8 cellular contexts compared by ENCODE assay signal in the genomic region with DNA sequence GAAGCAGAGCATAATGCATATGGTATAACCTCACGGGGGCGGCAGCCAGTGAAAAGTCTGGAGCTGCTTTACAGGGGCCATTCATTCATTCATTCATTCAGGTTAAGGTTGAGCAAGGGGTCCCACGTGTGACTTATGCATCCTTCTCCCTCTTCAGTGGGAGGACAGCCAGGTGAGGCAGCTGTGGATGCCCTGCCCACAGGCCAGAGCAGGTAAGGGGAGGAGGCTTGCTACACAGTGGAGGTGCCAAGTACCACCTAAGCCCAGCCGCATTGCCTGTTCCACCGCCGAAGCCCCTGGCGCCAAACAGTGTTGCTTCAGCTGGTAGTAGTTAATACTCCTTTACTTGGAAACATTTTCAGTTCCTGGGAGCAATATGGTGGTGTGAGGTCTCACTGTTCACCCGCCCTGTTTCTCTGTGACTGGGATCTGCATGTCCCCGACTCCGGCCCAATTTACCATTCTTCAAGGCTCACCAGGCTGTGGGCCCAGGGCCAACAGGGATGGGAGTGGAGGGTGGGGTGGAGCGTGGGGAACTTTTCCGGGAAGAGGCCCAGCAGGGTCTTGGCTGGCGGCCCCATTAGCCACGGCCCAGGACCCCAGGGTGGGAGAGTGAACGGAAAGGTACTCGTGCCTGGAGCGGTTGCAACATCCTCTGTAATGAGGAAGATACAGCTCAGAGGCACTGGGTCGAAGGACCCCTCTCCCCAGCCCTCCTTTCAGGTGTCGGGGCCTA. TPM values are rescaled to one million over a fixed set of nuclear protein-coding genes. Genes with fewer than 3 reads are reported as not detected.
DNase-seq lines count a peak whose midpoint lies in the region; ATAC-seq and TF ChIP-seq lines count a peak whose summit lies in the region.
"Had no signal": no experiment of that assay in that cellular context is flagged by ENCODE, and none has a peak within 500 bp of the region (broad histone marks: within the 10 kb centered on the region; RNA-seq: fewer than 3 reads in every experiment).

No MANE protein-coding gene starts in this region.

- no peak overlapping the region for H3K27ac Mint-ChIP-seq in activated T-helper 2 cell treated with anti-CD3 and anti-CD28 coated beads, Interferon-gamma antibody, Interleukin-2, Interleukin-4, amounts not matched to agents 10 μg/mL and 5 μg/mL and 100 μg/mL, durations not matched to agents 14 hours and 24 hours and 36 hours

- H3K4me1 Mint-ChIP-seq in activated T-helper 2 cell treated with anti-CD3 and anti-CD28 coated beads, Interferon-gamma antibody, Interleukin-2, Interleukin-4, amounts not matched to agents 10 μg/mL and 5 μg/mL and 100 μg/mL, durations not matched to agents 14 hours and 24 hours and 36 hours (ENCODE audit: low read depth), result peaks cover 2% of the 10 kb centered on the region

- H3K4me1 ChIP-seq in endocrine pancreas (ENCODE audit: control insufficient read depth, insufficient read depth, low read length), result peaks cover 6% of the 10 kb centered on the region
- H3K4me1 ChIP-seq in mesodermal cell (ENCODE audit: control insufficient read depth, insufficient read depth, low read length, poor library complexity, severe bottlenecking), result peaks cover 5% of the 10 kb centered on the region
- peaks cover 18% of the 10 kb centered on the region for H3K4me1 ChIP-seq in testis

- no peak for TF ChIP-seq POLR2A in testis (IDR thresholded peaks at IDR 0.05)

- peak overlapping the region; percentile 30 for H3K9ac ChIP-seq in endocrine pancreas (ENCODE audit: control insufficient read depth, insufficient read depth, low read length)

- no peak for ATAC-seq in GM18502 (IDR thresholded peaks at IDR 0.05; ENCODE audit: poor library complexity, unreplicated experiment)

- peak; percentile 76 for DNase-seq in testis
- DNase-seq in NCI-H2029 (lab: John Stamatoyannopoulos, UW), result no peak
- no peak for DNase-seq in activated T-helper 2 cell treated with anti-CD3 and anti-CD28 coated beads, Interferon-gamma antibody, Interleukin-2, Interleukin-4, amounts not matched to agents 10 μg/mL and 5 μg/mL and 100 μg/mL, durations not matched to agents 14 hours and 24 hours and 36 hours (ENCODE audit: low spot score)

- no peak for TF ChIP-seq CTCF in testis (IDR thresholded peaks at IDR 0.05)

- intact Hi-C loops in testis (cut with DNase I; ENCODE audit: low total_unique reads), result no loop called here
- intact Hi-C loops in activated T-helper 2 cell treated with anti-CD3 and anti-CD28 coated beads, Interferon-gamma antibody, Interleukin-2, Interleukin-4, amounts not matched to agents 10 μg/mL and 5 μg/mL and 100 μg/mL, durations not matched to agents 14 hours and 24 hours and 36 hours (cut with micrococcal nuclease), result no loop called here

- H3K27ac ChIP-seq in mesodermal cell (ENCODE audit: low read depth, low read length, severe bottlenecking) (no peak overlapping the region), testis (peak overlapping the region; percentile 84 to 92)

- H3K27me3 Mint-ChIP-seq in activated T-helper 2 cell treated with anti-CD3 and anti-CD28 coated beads, Interferon-gamma antibody, Interleukin-2, Interleukin-4, amounts not matched to agents 10 μg/mL and 5 μg/mL and 100 μg/mL, durations not matched to agents 14 hours and 24 hours and 36 hours (ENCODE audit: low read depth), result peaks cover 52% of the 10 kb centered on the region

- H3K36me3 Mint-ChIP-seq in activated T-helper 2 cell treated with anti-CD3 and anti-CD28 coated beads, Interferon-gamma antibody, Interleukin-2, Interleukin-4, amounts not matched to agents 10 μg/mL and 5 μg/mL and 100 μg/mL, durations not matched to agents 14 hours and 24 hours and 36 hours (ENCODE audit: low read depth), result no peaks in the 10 kb centered on the region

- no peak overlapping the region for H3K4me3 ChIP-seq in endocrine pancreas (ENCODE audit: control insufficient read depth, insufficient read depth, low read length)
- H3K4me3 ChIP-seq in mesodermal cell (ENCODE audit: extremely low read depth, insufficient read depth, low read length, poor library complexity, severe bottlenecking), result peak overlapping the region; percentile 41
- peak overlapping the region; percentile 70 for H3K4me3 ChIP-seq in testis

- no peak overlapping the region for H3K4me3 Mint-ChIP-seq in activated T-helper 2 cell treated with anti-CD3 and anti-CD28 coated beads, Interferon-gamma antibody, Interleukin-2, Interleukin-4, amounts not matched to agents 10 μg/mL and 5 μg/mL and 100 μg/mL, durations not matched to agents 14 hours and 24 hours and 36 hours (ENCODE audit: low read depth)

- no peak for TF ChIP-seq EP300 in Ishikawa (IDR thresholded peaks at IDR 0.05; ENCODE audit: borderline replicate concordance)

- H3K9me3 ChIP-seq in endocrine pancreas (ENCODE audit: control insufficient read depth, low read length) (no peaks in the 10 kb centered on the region), mesodermal cell (ENCODE audit: control insufficient read depth, low read length) (no peaks in the 10 kb centered on the region), testis (no peaks in the 10 kb centered on the region)

- no peaks in the 10 kb centered on the region for H3K36me3 ChIP-seq in endocrine pancreas (ENCODE audit: control insufficient read depth, insufficient read depth, low read length)
- no peaks in the 10 kb centered on the region for H3K36me3 ChIP-seq in mesodermal cell (ENCODE audit: control insufficient read depth, insufficient read depth, low read length)
- no peaks in the 10 kb centered on the region for H3K36me3 ChIP-seq in testis (ENCODE audit: low read depth, missing control alignments)

- TF ChIP-seq RAD21 in Ishikawa (IDR thresholded peaks at IDR 0.05; ENCODE audit: low read depth), result no peak

- H3K9me3 Mint-ChIP-seq in activated T-helper 2 cell treated with anti-CD3 and anti-CD28 coated beads, Interferon-gamma antibody, Interleukin-2, Interleukin-4, amounts not matched to agents 10 μg/mL and 5 μg/mL and 100 μg/mL, durations not matched to agents 14 hours and 24 hours and 36 hours, result no peaks in the 10 kb centered on the region

- no peaks in the 10 kb centered on the region for H3K27me3 ChIP-seq in endocrine pancreas (ENCODE audit: control insufficient read depth, insufficient read depth, low read length)
- no peaks in the 10 kb centered on the region for H3K27me3 ChIP-seq in testis

- WGBS in mesodermal cell (ENCODE audit: insufficient coverage in 2 of 2), 2 experiments, result 57 to 72% methylated on average over 9 to 14 of the region's 19 CpGs
- WGBS in testis, 2 donors, result 15 to 24% methylated on average over 16 to 18 of the region's 19 CpGs

TF ChIP-seq in Ishikawa, 13 proteins besides CTCF, POLR2A, EP300 and RAD21:
- TF ChIP-seq TCF12 (IDR thresholded peaks at IDR 0.05; ENCODE audit: low read depth) (0 out of 2 replicates have a peak, but pooled peaks have one; percentile 7), REST (IDR thresholded peaks at IDR 0.05; ENCODE audit: low read depth) (no peak)

RNA-seq across cellular contexts. Expression of gene PODN, which starts 0.7 kb away (rescaled TPM):
- polyA plus RNA-seq in mesodermal cell (2013, experiment 1 of 2), result 0.70 TPM
- 0.76 TPM for polyA plus RNA-seq in mesodermal cell (2013, experiment 2 of 2)
- total RNA-seq in testis, result 100 to 1,000 TPM in 1 of 2 donors, 10 to 100 TPM in 1; 87.5 to 104 TPM
- polyA plus RNA-seq in testis (ENCODE audit: insufficient read depth, low read depth, low replicate concordance), result 69.3 TPM
- total RNA-seq in activated T-helper 2 cell treated with anti-CD3 and anti-CD28 coated beads, Interferon-gamma antibody, Interleukin-2, Interleukin-4, amounts not matched to agents 10 μg/mL and 5 μg/mL and 100 μg/mL, durations not matched to agents 14 hours and 24 hours and 36 hours, result not detected in 2 replicates
- total RNA-seq: NCI-H460 had no signal

Comparison
In these comparisons a context has a peak if more than half of its experiments do, and no peak if none do; other contexts are left out.
1. RNA of gene PODN, which starts 0.7 kb away (total RNA-seq): 87.5 to 104 TPM in testis; not detected in activated T-helper 2 cell treated with anti-CD3 and anti-CD28 coated beads, Interferon-gamma antibody, Interleukin-2, Interleukin-4, amounts not matched to agents 10 μg/mL and 5 μg/mL and 100 μg/mL, durations not matched to agents 14 hours and 24 hours and 36 hours; every median in the first group is over 10 times any median in the second.